ENCODE assay signal across 8 cellular contexts in genomic region chr16:80804061-80804450, GRCh38. TPM values are rescaled to one million over a fixed set of nuclear protein-coding genes. Genes with fewer than 3 reads are reported as not detected.
DNase-seq lines count a peak whose midpoint lies in the region; ATAC-seq and TF ChIP-seq lines count a peak whose summit lies in the region.

No MANE protein-coding gene starts in this region.

- H3K4me1 ChIP-seq in SJSA1 (replicated peaks) (peaks cover 7% of the 10 kb centered on the region; the same call in 1 of the 2 replicates), left ventricle myocardium inferior (peaks cover 5% of the 10 kb centered on the region)

- H3K4me1 Mint-ChIP-seq in activated naive CD8-positive, alpha-beta T cell treated with anti-CD3 and anti-CD28 coated beads for 36 hours, result peaks cover 22% of the 10 kb centered on the region

- H3K36me3 ChIP-seq in SJSA1 (no peaks in the 10 kb centered on the region), left ventricle myocardium inferior (no peaks in the 10 kb centered on the region)

- H3K4me3 ChIP-seq in SJSA1, result peak overlapping the region; percentile 56
- peak overlapping the region; percentile 71 for H3K4me3 ChIP-seq in left ventricle myocardium inferior
- H3K4me3 ChIP-seq in retinal pigment epithelial cell (ENCODE audit: low read length), result peak overlapping the region; percentile 68

- intact Hi-C loops in left ventricle myocardium inferior (cut with micrococcal nuclease), result no loop called here

- DNase-seq in SJSA1 (ENCODE audit: low read depth in 1 of 2, low spot score in 2 of 2) (peak; percentile 4 to 53), left ventricle myocardium inferior (peak; percentile 43), retinal pigment epithelial cell (ENCODE audit: low read depth) (no peak), DMS153 (lab: John Stamatoyannopoulos, UW) (no peak), globus pallidus (ENCODE audit: low spot score) (no peak)
- DNase-seq in activated naive CD8-positive, alpha-beta T cell treated with anti-CD3 and anti-CD28 coated beads for 36 hours, result peak; percentile 66

- ATAC-seq in GM18505 (IDR thresholded peaks at IDR 0.05; ENCODE audit: unreplicated experiment), result peak; percentile 43
- peak; percentile 39 for ATAC-seq in HG02798 (IDR thresholded peaks at IDR 0.05; ENCODE audit: poor library complexity, unreplicated experiment)

- H3K4me3 Mint-ChIP-seq in activated naive CD8-positive, alpha-beta T cell treated with anti-CD3 and anti-CD28 coated beads for 36 hours, result peak overlapping the region; percentile 90

- H3K27me3 Mint-ChIP-seq in activated naive CD8-positive, alpha-beta T cell treated with anti-CD3 and anti-CD28 coated beads for 36 hours, result peaks cover 14% of the 10 kb centered on the region

- TF ChIP-seq CTCF in left ventricle myocardium inferior (IDR thresholded peaks at IDR 0.05; ENCODE audit: borderline replicate concordance), result no peak
- TF ChIP-seq CTCF in retinal pigment epithelial cell (conservative IDR thresholded peaks at IDR 0.05; ENCODE audit: low read depth, low read length), result no peak

- H3K27ac ChIP-seq in SJSA1, result no peak overlapping the region
- peak overlapping the region; percentile 69 for H3K27ac ChIP-seq in left ventricle myocardium inferior (replicated peaks)

- peak; percentile 52 for TF ChIP-seq POLR2A in GM18505 (IDR thresholded peaks at IDR 0.05; ENCODE audit: borderline replicate concordance, extremely low read depth, insufficient read depth, insufficient read length)

- H3K9me3 Mint-ChIP-seq in activated naive CD8-positive, alpha-beta T cell treated with anti-CD3 and anti-CD28 coated beads for 36 hours, result peaks cover 2% of the 10 kb centered on the region

- H3K9me3 ChIP-seq in SJSA1 (replicated peaks) (no peaks in the 10 kb centered on the region), left ventricle myocardium inferior (replicated peaks) (no peaks in the 10 kb centered on the region)

- H3K36me3 Mint-ChIP-seq in activated naive CD8-positive, alpha-beta T cell treated with anti-CD3 and anti-CD28 coated beads for 36 hours, result no peaks in the 10 kb centered on the region

- peaks cover 30% of the 10 kb centered on the region for H3K27me3 ChIP-seq in SJSA1 (replicated peaks)
- H3K27me3 ChIP-seq in left ventricle myocardium inferior (ENCODE audit: low read depth), result no peaks in the 10 kb centered on the region

- peak overlapping the region; percentile 74 for H3K27ac Mint-ChIP-seq in activated naive CD8-positive, alpha-beta T cell treated with anti-CD3 and anti-CD28 coated beads for 36 hours

RNA-seq across cellular contexts. Expression of gene CDYL2, which starts 0.3 kb away (rescaled TPM):
- 2.5 and 15.1 TPM in 2 replicates for total RNA-seq in SJSA1 (2014; rRNA removed; shearing (Covaris generic))
- 1 to 10 TPM; 7.4 to 9.7 TPM for total RNA-seq in activated naive CD8-positive, alpha-beta T cell treated with anti-CD3 and anti-CD28 coated beads for 36 hours
- total RNA-seq in left ventricle myocardium inferior, result 3.2 TPM

Comparison
In these comparisons a context has a peak if more than half of its experiments do, and no peak if none do; other contexts are left out.
1. DNase-seq: peak in SJSA1 (2 of 2), activated naive CD8-positive, alpha-beta T cell treated with anti-CD3 and anti-CD28 coated beads for 36 hours (single experiment) and left ventricle myocardium inferior (single experiment); none in retinal pigment epithelial cell (single experiment), DMS153 (single experiment) and globus pallidus (single experiment).
2. Peak in every context shown above with its lines, with median percentiles within 50 percentile points of each other: H3K4me3 ChIP-seq.